ENCODE assay signal across 20 cellular contexts in the genomic region with DNA sequence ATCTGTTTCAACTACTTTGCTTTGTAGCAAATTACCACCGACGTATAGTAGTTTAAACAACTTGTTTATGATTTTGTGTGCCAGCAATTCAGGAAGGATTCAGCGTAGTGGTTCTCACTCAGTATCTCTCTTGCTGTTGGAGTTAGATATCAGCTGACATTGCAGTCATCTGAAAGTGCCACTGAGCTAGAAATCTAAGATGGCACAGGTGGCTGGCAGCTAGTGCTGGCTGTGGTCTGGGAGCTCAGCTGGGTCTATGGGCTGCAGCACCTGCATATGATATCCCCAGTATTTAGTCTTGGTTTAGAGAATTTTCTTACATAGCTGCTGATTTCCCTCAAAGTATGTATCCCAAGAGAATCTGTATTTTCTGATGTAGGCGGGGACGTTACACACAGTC.
"Had no signal": no experiment of that assay in that cellular context is flagged by ENCODE, and none has a peak within 500 bp of the region (broad histone marks: within the 10 kb centered on the region; RNA-seq: fewer than 3 reads in every experiment).

No MANE protein-coding gene starts in this region.

- H3K4me3 ChIP-seq: left ventricle myocardium inferior, lung, ovary, right atrium auricular region, right lobe of liver, smooth muscle cell, tibial nerve, uterus had no signal

- H3K27me3 ChIP-seq: ovary, right atrium auricular region, right lobe of liver, tibial nerve, uterus had no signal

- ATAC-seq: naive thymus-derived CD4-positive, alpha-beta T cell; natural killer cell treated with Interleukin-12 subunit alpha and Interleukin-12 subunit beta and Interleukin-15 and Interleukin-18, amount 100 ng/mL, for 72 hours; right lobe of liver; stimulated activated memory B cell treated with anti-CD40 and anti-IgM and Interleukin-4, amounts not matched to agents 10 μg/mL and 1 μg/mL and 100 μg/mL, for 72 hours; stimulated activated naive CD8-positive, alpha-beta T cell treated with anti-CD3 and anti-CD28 coated beads, Interleukin-15, amount 100 ng/mL, for 72 hours had no signal

- H3K36me3 ChIP-seq: left ventricle myocardium inferior, ovary, right atrium auricular region, right lobe of liver, tibial nerve, uterus had no signal

- H3K9me3 ChIP-seq: left ventricle myocardium inferior, ovary, right atrium auricular region, right lobe of liver, tibial nerve, uterus had no signal

- H3K27ac ChIP-seq: left ventricle myocardium inferior, ovary, right atrium auricular region, right lobe of liver, tibial nerve, uterus had no signal

- H3K4me2 ChIP-seq: smooth muscle cell had no signal

- H3K4me1 ChIP-seq: left ventricle myocardium inferior, right atrium auricular region, right lobe of liver, tibial nerve, uterus had no signal

- DNase-seq: islet precursor cell; left ventricle myocardium inferior; mesendoderm; naive thymus-derived CD4-positive, alpha-beta T cell; ovary; right lobe of liver; stimulated activated CD4-positive, alpha-beta T cell treated with anti-CD3 and anti-CD28 coated beads, Interleukin-1b, Interleukin-23, amount 100 ng/mL, for 48 hours; stimulated activated CD4-positive, alpha-beta T cell treated with anti-CD3 and anti-CD28 coated beads, Interleukin-2, amount 100 ng/mL, for 48 hours; stimulated activated CD4-positive, alpha-beta T cell treated with anti-CD3 and anti-CD28 coated beads, Interleukin-4, amount 100 ng/mL, for 4 hours; stimulated activated CD8-positive, alpha-beta memory T cell treated with anti-CD3 and anti-CD28 coated beads, Interleukin-4, amount 100 ng/mL, for 48 hours; stimulated activated naive CD4-positive, alpha-beta T cell treated with Interleukin-2 at 50 U/mL for 16 hours; stimulated activated naive CD8-positive, alpha-beta T cell treated with anti-CD3 and anti-CD28 coated beads, Interleukin-15, amount 100 ng/mL, for 72 hours; substantia nigra; uterus had no signal
